Comparison of ENCODE assay signal across 16 cellular contexts in the genomic region with DNA sequence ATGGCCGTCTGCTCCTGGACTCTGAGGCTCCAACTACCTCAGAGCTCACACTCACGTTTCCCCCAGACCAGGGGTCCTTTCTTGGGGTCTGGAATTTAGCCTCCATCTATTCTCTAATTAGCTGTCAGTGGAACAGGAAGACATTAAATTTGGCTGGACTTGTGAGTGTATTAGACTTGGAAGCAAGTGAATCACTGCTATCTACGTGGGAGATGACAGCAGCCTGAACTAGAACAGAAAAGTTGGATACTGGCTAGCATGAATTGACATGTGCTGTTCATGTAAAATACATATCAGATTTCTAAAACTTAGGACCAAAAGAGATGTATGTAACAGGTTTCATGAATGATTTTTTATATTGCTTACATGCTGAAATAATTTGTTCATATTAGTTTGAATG. TPM values are rescaled to one million over a fixed set of nuclear protein-coding genes. Genes with fewer than 3 reads are reported as not detected.
DNase-seq lines count a peak whose midpoint lies in the region; ATAC-seq and TF ChIP-seq lines count a peak whose summit lies in the region.
"Had no signal": no experiment of that assay in that cellular context is flagged by ENCODE, and none has a peak within 500 bp of the region (broad histone marks: within the 10 kb centered on the region; RNA-seq: fewer than 3 reads in every experiment).

No MANE protein-coding gene starts in this region.

- H3K4me1 ChIP-seq in psoas muscle, result peaks cover 24% of the 10 kb centered on the region
- peaks cover 23% of the 10 kb centered on the region for H3K4me1 ChIP-seq in vagina

- ATAC-seq in Right ventricle myocardium superior (ENCODE audit: poor library complexity) (peak; percentile 40), psoas muscle (peak; percentile 52 to 82 (median 69)), HG03095 (IDR thresholded peaks at IDR 0.05; ENCODE audit: unreplicated experiment) (no peak), HG02642 (IDR thresholded peaks at IDR 0.05; ENCODE audit: poor library complexity, unreplicated experiment) (no peak)
- ATAC-seq: A549; activated CD8-positive, alpha-beta T cell treated with anti-CD3 and anti-CD28 coated beads for 36 hours; K562 had no signal

- DNase-seq in Right ventricle myocardium superior, result no peak
- DNase-seq in cardiac septum (ENCODE audit: low spot score), result no peak
- peak; percentile 23 for DNase-seq in fibroblast of the aortic adventitia (ENCODE audit: low read depth)
- no peak for DNase-seq in psoas muscle
- no peak for DNase-seq in vagina (ENCODE audit: extremely low spot score in 2 of 2)
- no peak for DNase-seq in activated T-cell treated with anti-CD3 and anti-CD28 coated beads, Interleukin-2, amount 50 U/mL, for 48 hours
- DNase-seq: activated CD8-positive, alpha-beta T cell treated with anti-CD3 and anti-CD28 coated beads for 36 hours; activated gamma-delta T cell treated with Interleukin-2 at 50 U/mL for 16 hours; NCI-H187 treated with DMSO at 0.1 percent for 48 hours; NCI-H774; SIG-M5 had no signal

- TF ChIP-seq CTCF in fibroblast of the aortic adventitia (IDR thresholded peaks at IDR 0.05; ENCODE audit: insufficient read depth, low read length) (no peak), psoas muscle (IDR thresholded peaks at IDR 0.05) (no peak), vagina (IDR thresholded peaks at IDR 0.05) (no peak)

- no peak for TF ChIP-seq POLR2A in vagina (IDR thresholded peaks at IDR 0.05)

- peak overlapping the region; percentile 84 for H3K27ac ChIP-seq in psoas muscle
- peak overlapping the region; percentile 24 for H3K27ac ChIP-seq in vagina
- H3K27ac ChIP-seq: A549, cardiac muscle cell had no signal

- 25 to 49% (median 38%) methylated on average over 3 of the region's 3 CpGs for WGBS in psoas muscle, 3 donors

- H3K27me3 ChIP-seq in psoas muscle (ENCODE audit: insufficient read depth in 3 of 3, low read length in 2 of 3), result no peaks in the 10 kb centered on the region
- H3K27me3 ChIP-seq in vagina, result no peaks in the 10 kb centered on the region
- H3K27me3 ChIP-seq: cardiac muscle cell had no signal

- no peaks in the 10 kb centered on the region for H3K9me3 ChIP-seq in psoas muscle
- H3K9me3 ChIP-seq in vagina, result no peaks in the 10 kb centered on the region
- H3K9me3 ChIP-seq: A549 had no signal

- intact Hi-C loops in Right ventricle myocardium superior (cut with DNase I) (no loop called here), cardiac septum (cut with DNase I) (loop anchor here (2.0 kb wide), 1 partner anchor 39 kb away; a partner anchor contains a TSS), psoas muscle (cut with DNase I) (no loop called here), vagina (cut with DNase I) (no loop called here)

- H3K36me3 ChIP-seq in psoas muscle (ENCODE audit: insufficient read depth in 1 of 2, low read depth in 1 of 2), result peaks cover 5 to 56% of the 10 kb centered on the region in 2 donors
- peaks cover 5 to 28% of the 10 kb centered on the region in 2 donors for H3K36me3 ChIP-seq in vagina

- H3K4me3 ChIP-seq in fibroblast of the aortic adventitia (ENCODE audit: low read depth, low read length) (no peak overlapping the region), psoas muscle (peak overlapping the region; percentile 13), vagina (no peak overlapping the region)
- H3K4me3 ChIP-seq: A549, cardiac muscle cell, K562 had no signal

RNA-seq across cellular contexts. Expression of a gene that starts 28.0 kb away (rescaled TPM):
- total RNA-seq in Right ventricle myocardium superior (9.0 TPM), cardiac septum (12.5 TPM), fibroblast of the aortic adventitia (ENCODE audit: low replicate concordance) (9.9 and 14.3 TPM in 2 replicates), psoas muscle (10 to 100 TPM in 3 of 4 donors, 1 to 10 TPM in 1; 8.5 to 49.0 (median 28.6) TPM), vagina (12.5 TPM)
- polyA plus RNA-seq in psoas muscle, result 10 to 100 TPM; 13.8 to 31.7 (median 15.7) TPM

RNA-seq across cellular contexts. Expression of a gene that starts 28.2 kb away (rescaled TPM):
- total RNA-seq in Right ventricle myocardium superior (3.2 TPM), cardiac septum (5.5 TPM), fibroblast of the aortic adventitia (ENCODE audit: low replicate concordance) (9.6 and 10.7 TPM in 2 replicates), psoas muscle (10 to 100 TPM in 3 of 4 donors, 1 to 10 TPM in 1; 8.3 to 18.2 (median 16.8) TPM), vagina (9.3 TPM)
- 10 to 100 TPM in 1 of 3 donors, 1 to 10 TPM in 2; 4.7 to 10.2 (median 9.2) TPM for polyA plus RNA-seq in psoas muscle

RNA-seq across cellular contexts. Expression of a gene that starts 39.4 kb away (rescaled TPM):
- total RNA-seq in Right ventricle myocardium superior (11.3 TPM), cardiac septum (11.0 TPM), fibroblast of the aortic adventitia (ENCODE audit: low replicate concordance) (13.1 and 16.8 TPM in 2 replicates), psoas muscle (10 to 100 TPM in 3 of 4 donors, 1 to 10 TPM in 1; 9.8 to 20.8 (median 17.5) TPM), vagina (12.5 TPM)
- 10 to 100 TPM in 1 of 3 donors, 1 to 10 TPM in 2; 6.9 to 10.8 (median 9.0) TPM for polyA plus RNA-seq in psoas muscle

Comparison
In these comparisons a context has a peak if more than half of its experiments do, and no peak if none do; other contexts are left out.
1. ATAC-seq: peak in Right ventricle myocardium superior (single experiment) and psoas muscle (4 of 4); none in HG03095 (single experiment) and HG02642 (single experiment).